10 cellular contexts compared by ENCODE assay signal in the genomic region with DNA sequence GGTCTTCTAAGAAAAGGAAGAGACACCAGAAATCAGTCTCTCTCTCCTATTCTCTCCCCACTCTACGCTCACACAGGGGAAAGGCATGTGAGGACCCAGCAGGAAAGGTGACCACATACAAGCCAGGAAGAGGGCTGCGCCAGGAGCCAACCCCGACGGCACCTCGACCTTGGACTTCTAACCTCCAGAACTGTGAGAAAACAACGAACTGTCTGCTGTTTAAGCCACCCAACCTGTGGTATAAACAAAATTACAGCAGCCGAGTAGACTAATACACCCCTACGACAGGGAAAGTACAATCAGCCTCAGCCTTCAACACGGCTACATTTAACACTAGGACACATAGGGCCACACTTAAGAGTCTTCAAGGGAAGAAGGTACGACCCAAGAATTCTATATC. TPM values are rescaled to one million over a fixed set of nuclear protein-coding genes. Genes with fewer than 3 reads are reported as not detected.
"Had no signal": no experiment of that assay in that cellular context is flagged by ENCODE, and none has a peak within 500 bp of the region (broad histone marks: within the 10 kb centered on the region; RNA-seq: fewer than 3 reads in every experiment).

No MANE protein-coding gene starts in this region.

RNA-seq across cellular contexts. Expression of gene RARRES2, which starts 44.6 kb away (rescaled TPM):
- total RNA-seq: activated B cell treated with CpG ODN at 0.5 μM for 24 hours; activated CD4-positive, alpha-beta memory T cell treated with anti-CD3 and anti-CD28 coated beads for 36 hours; activated CD4-positive, alpha-beta T cell treated with anti-CD3 and anti-CD28 coated beads, Interleukin-2, amount 10 ng/mL, durations not matched to agents 24 days and 14 days; activated CD8-positive, alpha-beta memory T cell treated with anti-CD3 and anti-CD28 coated beads for 36 hours; activated CD8-positive, alpha-beta T cell treated with anti-CD3 and anti-CD28 coated beads for 36 hours; activated naive CD4-positive, alpha-beta T cell treated with anti-CD3 and anti-CD28 coated beads for 36 hours; activated naive CD8-positive, alpha-beta T cell treated with anti-CD3 and anti-CD28 coated beads for 36 hours; activated T-cell treated with anti-CD3 and anti-CD28 coated beads, Interleukin-2, amount 50 U/mL, for 72 hours; activated T-helper 1 cell treated with anti-CD3 and anti-CD28 coated beads, Interleukin-12 subunit alpha, Interleukin-12 subunit beta, Interleukin-2, Interleukin-4 antibody, amounts not matched to agents 30 ng/mL and 10 ng/mL and 1 ng/mL, durations not matched to agents 14 hours and 24 hours and 36 hours; activated T-helper 17 cell treated with anti-CD3 and anti-CD28 coated beads, Interleukin-2, amount 50 U/mL, for 72 hours had no signal
